ENCODE assay signal across 8 cellular contexts in genomic region chr6:110958332-110959192, GRCh38. TPM values are rescaled to one million over a fixed set of nuclear protein-coding genes. Genes with fewer than 3 reads are reported as not detected.
DNase-seq lines count a peak whose midpoint lies in the region; TF ChIP-seq lines count a peak whose summit lies in the region.

Gene GTF3C6 (plus strand): TSS chr6:110958706. CDS start chr6:110958770, 64 bp downstream.

- TF ChIP-seq CTCF in GM20000 (IDR thresholded peaks at IDR 0.05; ENCODE audit: extremely low read depth, missing control alignments) = no peak

- H3K4me1 ChIP-seq in effector memory CD4-positive, alpha-beta T cell (ENCODE audit: control insufficient read depth, insufficient read depth, low read length, poor library complexity, severe bottlenecking) = peaks cover 7% of the 10 kb centered on the region

- peak within 1 kb of the TSS; percentile 81 for H3K27ac ChIP-seq in effector memory CD4-positive, alpha-beta T cell (ENCODE audit: insufficient read depth, low read length, poor library complexity, severe bottlenecking)

- H3K9me3 ChIP-seq in effector memory CD4-positive, alpha-beta T cell (ENCODE audit: control insufficient read depth, low read length) = no peaks in the 10 kb centered on the region

- peak; percentile 68 for DNase-seq in COLO829 (ENCODE audit: low spot score)
- DNase-seq in GM20000 (ENCODE audit: low spot score) = peak; percentile 89
- DNase-seq in HT-29 (ENCODE audit: low spot score) = peak; percentile 88
- peak; percentile 94 for DNase-seq in NOMO-1 treated with DMSO at 0.1 percent for 48 hours (lab: John Stamatoyannopoulos, UW; ENCODE audit: unreplicated experiment)
- DNase-seq in activated CD8-positive, alpha-beta memory T cell treated with anti-CD3 and anti-CD28 coated beads for 4 hours (ENCODE audit: low read depth in 2 of 2) = peak; percentile 82 to 87
- DNase-seq in effector memory CD4-positive, alpha-beta T cell = peak; percentile 83 to 90 (median 87)
- DNase-seq in lung microvascular endothelial cell (ENCODE audit: low read depth in 2 of 2) = peak; percentile 93 to 96
- peak; percentile 84 to 89 (median 84) for DNase-seq in stimulated activated CD4-positive, alpha-beta T cell treated with anti-CD3 and anti-CD28 coated beads, TNF-alpha, amount 100 ng/mL, for 4 hours (ENCODE audit: low read depth in 3 of 3)

- peak within 1 kb of the TSS; percentile 78 for H3K4me3 ChIP-seq in effector memory CD4-positive, alpha-beta T cell (ENCODE audit: insufficient read depth, low read depth, low read length, poor library complexity, severe bottlenecking)

- H3K36me3 ChIP-seq in effector memory CD4-positive, alpha-beta T cell (ENCODE audit: control insufficient read depth, insufficient read depth, low read length) = peaks cover 17% of the 10 kb centered on the region

- no peaks in the 10 kb centered on the region for H3K27me3 ChIP-seq in effector memory CD4-positive, alpha-beta T cell (replicated peaks; ENCODE audit: control insufficient read depth, insufficient read depth, low read length, poor library complexity, severe bottlenecking)

RNA-seq across cellular contexts. Expression of gene GTF3C6, which starts in this region (rescaled TPM):
- total RNA-seq in HT-29 (2014; rRNA removed; shearing (Covaris generic)) = 26.7 and 31.3 TPM in 2 replicates
- total RNA-seq in lung microvascular endothelial cell = 36.1 and 40.8 TPM in 2 replicates

Comparison
In these comparisons a context has a peak if more than half of its experiments do, and no peak if none do; other contexts are left out.
1. Peak in every context shown above with its lines: DNase-seq, H3K4me3 ChIP-seq and H3K27ac ChIP-seq.